Comparison of ENCODE assay signal across 8 cellular contexts in the genomic region with DNA sequence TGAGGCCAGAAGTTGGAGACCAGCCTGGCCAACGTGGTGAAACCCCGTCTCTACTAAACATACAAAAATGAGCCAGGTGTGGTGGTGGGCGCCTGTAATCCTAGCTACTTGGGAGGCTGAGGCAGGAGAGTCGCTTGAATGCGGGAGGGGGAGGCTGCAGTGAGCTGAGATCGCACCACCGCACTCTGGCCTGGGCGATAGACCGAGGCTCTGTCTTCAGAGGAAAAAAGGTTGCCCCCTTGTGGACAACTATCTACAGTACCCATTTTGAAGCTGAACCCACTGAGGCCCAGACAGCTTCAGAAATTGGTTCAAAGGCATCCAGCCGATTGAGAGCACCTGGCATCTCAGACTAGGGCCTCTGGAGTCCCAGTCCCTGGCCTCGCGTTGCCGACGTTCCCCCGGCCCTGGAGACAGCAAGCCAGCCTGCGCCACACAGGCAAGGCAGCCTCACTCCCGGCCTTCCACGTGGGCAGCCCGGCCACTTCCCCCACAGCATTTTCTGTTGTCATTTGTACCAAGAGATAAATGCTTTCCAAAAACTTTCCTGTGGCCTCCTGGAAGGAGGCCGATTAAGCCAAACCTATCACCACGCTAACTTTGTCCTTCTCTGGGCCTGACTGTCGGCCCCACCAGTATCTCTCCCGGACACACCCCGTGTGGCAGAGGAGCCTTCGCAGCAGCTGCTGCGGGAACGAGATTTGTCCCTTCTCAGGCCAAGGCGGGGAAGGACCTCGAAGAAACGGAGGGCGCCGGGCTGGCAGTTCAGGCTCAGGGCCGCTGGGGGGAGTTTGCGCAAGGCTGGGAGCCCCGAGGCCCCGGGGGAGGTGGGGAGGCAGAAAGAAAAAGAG.
DNase-seq lines count a peak whose midpoint lies in the region; ATAC-seq and TF ChIP-seq lines count a peak whose summit lies in the region.

No MANE protein-coding gene starts in this region.

- H3K27me3 Mint-ChIP-seq in immature natural killer cell (ENCODE audit: low read depth in 3 of 3): peaks cover 8 to 19% (median 9%) of the 10 kb centered on the region in 3 donors

- 71% methylated on average over 25 of the region's 36 CpGs for WGBS in mammary epithelial cell (ENCODE audit: low coverage, missing lambda C conversion rate)

- no peak overlapping the region for H3K9ac ChIP-seq in mammary epithelial cell (ENCODE audit: insufficient read depth, low read length)

- H4K20me1 ChIP-seq in mammary epithelial cell (ENCODE audit: insufficient read depth, low read length): no peaks in the 10 kb centered on the region

- H3K36me3 Mint-ChIP-seq in activated naive CD4-positive, alpha-beta T cell treated with anti-CD3 and anti-CD28 coated beads, Interleukin-2, amount 50 U/mL, for 72 hours: peaks cover 24 to 35% of the 10 kb centered on the region in 2 donors
- peaks cover 50 to 76% (median 54%) of the 10 kb centered on the region in 3 donors for H3K36me3 Mint-ChIP-seq in immature natural killer cell

- H3K4me1 Mint-ChIP-seq in immature natural killer cell: peaks cover 92 to 100% of the 10 kb centered on the region in 2 donors

- CTCF ChIA-PET in mammary epithelial cell (lab: Charles Lee; ENCODE audit: low non-redundant PET): interaction anchor here (0.6 to 0.7 kb wide), 2 partner anchors 604 to 933 kb away, joined by 5 to 9 read pairs; no protein-coding TSS in a partner anchor

- dilution Hi-C loops in mammary epithelial cell (cut with HindIII; ENCODE audit: low sequenced_read_pairs): no loop called here

- H3K4me1 ChIP-seq in mammary epithelial cell (ENCODE audit: insufficient read depth, low read length): no peaks in the 10 kb centered on the region

- H2AFZ ChIP-seq in mammary epithelial cell (ENCODE audit: low read depth, low read length): no peak overlapping the region

- peaks cover 0 to 4% of the 10 kb centered on the region in 2 donors for H3K9me3 Mint-ChIP-seq in activated naive CD4-positive, alpha-beta T cell treated with anti-CD3 and anti-CD28 coated beads, Interleukin-2, amount 50 U/mL, for 72 hours
- no peaks in the 10 kb centered on the region for H3K9me3 Mint-ChIP-seq in immature natural killer cell

- H3K4me3 ChIP-seq in GM12865 (ENCODE audit: low read depth, low read length) (no peak overlapping the region), mammary epithelial cell (replicated peaks in 1 of 3; ENCODE audit: insufficient read depth in 1 of 3, low read depth in 2 of 3, low read length in 3 of 3) (no peak overlapping the region)

- H3K79me2 ChIP-seq in mammary epithelial cell (ENCODE audit: insufficient read depth, low read length): no peaks in the 10 kb centered on the region

- intact Hi-C loops in mammary epithelial cell (cut with micrococcal nuclease): loop anchor here (1.0 kb wide), 1 partner anchor 55 kb away; no protein-coding TSS in a partner anchor

- no TSS peak for BruUV-seq in mammary epithelial cell (replicated peaks; lab: Mats Ljungman, UMichigan)

- H3K4me3 Mint-ChIP-seq in immature natural killer cell: peak overlapping the region; percentile 57 to 69 (median 61)

- no peak overlapping the region for H3K27ac ChIP-seq in mammary epithelial cell (ENCODE audit: insufficient read depth, low read depth, low read length)

- in situ Hi-C loops in mammary epithelial cell (cut with MboI; ENCODE audit: low sequenced_read_pairs in 2 of 2): no loop called here

- ATAC-seq in activated naive CD4-positive, alpha-beta T cell treated with anti-CD3 and anti-CD28 coated beads, Interleukin-2, amount 50 U/mL, for 72 hours: peak; percentile 69 to 70

- no peak overlapping the region for H3K4me2 ChIP-seq in mammary epithelial cell (ENCODE audit: insufficient read depth, low read depth, low read length)

- no peaks in the 10 kb centered on the region for H3K27me3 ChIP-seq in mammary epithelial cell (ENCODE audit: insufficient read depth, low read length)

- no peak overlapping the region for H3K27ac Mint-ChIP-seq in activated naive CD4-positive, alpha-beta T cell treated with anti-CD3 and anti-CD28 coated beads, Interleukin-2, amount 50 U/mL, for 72 hours
- H3K27ac Mint-ChIP-seq in immature natural killer cell: peak overlapping the region; percentile 77 to 96 (median 93)

- TF ChIP-seq CTCF in GM12865 (IDR thresholded peaks at IDR 0.05; ENCODE audit: insufficient read depth, low read depth, low read length, missing control alignments) (peak; percentile 46), mammary epithelial cell (conservative IDR thresholded peaks at IDR 0.05 in 1 of 2, IDR thresholded peaks at IDR 0.05 in 1 of 2; ENCODE audit: extremely low read depth in 1 of 2, insufficient read depth in 1 of 2, low read depth in 1 of 2, low read length in 2 of 2) (peak in 1 of 2 donors; percentile 17)

- peak; percentile 47 for DNase-seq in GM12865 (ENCODE audit: low read depth)
- DNase-seq in NCI-H526 treated with DMSO at 0.1 percent for 48 hours (lab: John Stamatoyannopoulos, UW): peak; percentile 43
- peak in 1 of 2 donors; percentile 45 for DNase-seq in activated naive CD4-positive, alpha-beta T cell treated with anti-CD3 and anti-CD28 coated beads, Interleukin-2, amount 50 U/mL, for 72 hours (ENCODE audit: low spot score in 2 of 2)
- DNase-seq in immature natural killer cell: peak; percentile 61 to 68 (median 68)
- DNase-seq in stimulated activated CD8-positive, alpha-beta memory T cell treated with anti-CD3 and anti-CD28 coated beads, Interleukin-12 subunit alpha, Interleukin-12 subunit beta, amount 100 ng/mL, for 1 hour (ENCODE audit: low read depth): peak; percentile 21
- DNase-seq in NCI-H1092 (lab: John Stamatoyannopoulos, UW): no peak
- no peak for DNase-seq in mammary epithelial cell
- no peak for DNase-seq in SW 1271 (lab: John Stamatoyannopoulos, UW)

- no peaks in the 10 kb centered on the region for H3K9me3 ChIP-seq in mammary epithelial cell (replicated peaks; ENCODE audit: insufficient read depth, low read length)

- no peaks in the 10 kb centered on the region for H3K36me3 ChIP-seq in mammary epithelial cell (ENCODE audit: insufficient read depth, low read length)

Comparison
In these comparisons a context has a peak if more than half of its experiments do, and no peak if none do; other contexts are left out.
1. DNase-seq: peak in GM12865 (single experiment), NCI-H526 treated with DMSO at 0.1 percent for 48 hours (single experiment), immature natural killer cell (3 of 3) and stimulated activated CD8-positive, alpha-beta memory T cell treated with anti-CD3 and anti-CD28 coated beads, Interleukin-12 subunit alpha, Interleukin-12 subunit beta, amount 100 ng/mL, for 1 hour (single experiment); none in NCI-H1092 (single experiment), mammary epithelial cell (single experiment) and SW 1271 (0 of 2).
2. H3K27ac Mint-ChIP-seq: peak in immature natural killer cell (6 of 6); none in activated naive CD4-positive, alpha-beta T cell treated with anti-CD3 and anti-CD28 coated beads, Interleukin-2, amount 50 U/mL, for 72 hours (0 of 2).